ENCODE assay signal across 13 cellular contexts in the genomic region with DNA sequence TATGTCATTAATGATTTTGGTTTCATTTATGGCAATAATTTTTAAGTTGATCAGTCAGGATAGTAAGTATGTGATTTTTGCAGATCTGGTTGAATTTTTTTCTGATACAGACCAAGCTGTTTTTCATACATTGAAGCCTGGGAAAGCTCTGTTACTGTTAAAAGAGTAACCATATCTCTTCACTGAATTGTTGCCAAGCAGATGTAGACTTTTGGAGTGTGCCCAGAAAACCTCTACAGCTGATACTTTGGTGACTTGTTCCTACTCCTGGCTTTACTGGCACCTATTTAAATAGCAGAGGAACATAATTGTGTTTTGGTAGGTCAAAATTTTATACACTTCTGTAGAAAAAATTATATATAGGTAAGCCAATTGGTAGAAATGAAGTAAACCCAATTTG. TPM values are rescaled to one million over a fixed set of nuclear protein-coding genes. Genes with fewer than 3 reads are reported as not detected.
A peak's percentile ranks its signal among the peaks of the same experiment; 100 is the strongest.
DNase-seq lines count a peak whose midpoint lies in the region; ATAC-seq and TF ChIP-seq lines count a peak whose summit lies in the region.
"Had no signal": no experiment of that assay in that cellular context is flagged by ENCODE, and none has a peak within 500 bp of the region (broad histone marks: within the 10 kb centered on the region; RNA-seq: fewer than 3 reads in every experiment).

No MANE protein-coding gene starts in this region.

- H3K4me3 ChIP-seq in HEK293 (ENCODE audit: low read depth, low read length), result no peak overlapping the region
- H3K4me3 ChIP-seq in fibroblast of lung (replicated peaks in 1 of 4; ENCODE audit: control extremely low read depth in 1 of 4, insufficient read depth in 1 of 4, low read depth in 3 of 4, low read length in 4 of 4), result peak overlapping the region in 1 of 4 experiments; percentile 47
- H3K4me3 ChIP-seq in skeletal muscle satellite cell (ENCODE audit: low read length), result no peak overlapping the region

- ATAC-seq in HG03565 (IDR thresholded peaks at IDR 0.05; ENCODE audit: unreplicated experiment) (no peak), GM18498 (IDR thresholded peaks at IDR 0.05; ENCODE audit: unreplicated experiment) (no peak)

- H2AFZ ChIP-seq in fibroblast of lung (ENCODE audit: low read length), result no peak overlapping the region

- DNase-seq in OCI-M1 (lab: John Stamatoyannopoulos, UW) (peak; percentile 55), fibroblast of lung (ENCODE audit: low read depth in 2 of 2) (peak; percentile 14 to 68), NOMO-1 treated with DMSO at 0.1 percent for 48 hours (lab: John Stamatoyannopoulos, UW; ENCODE audit: unreplicated experiment) (no peak), SKM-1 (lab: John Stamatoyannopoulos, UW; ENCODE audit: unreplicated experiment) (no peak)
- DNase-seq: activated naive CD4-positive, alpha-beta T cell treated with anti-CD3 and anti-CD28 coated beads for 36 hours; CD8-positive, alpha-beta memory T cell; effector memory CD4-positive, alpha-beta T cell; stimulated activated CD4-positive, alpha-beta T cell treated with anti-CD3 and anti-CD28 coated beads, Interleukin-4, amount 100 ng/mL, for 24 hours; substantia nigra had no signal

- no peak overlapping the region for H3K27ac ChIP-seq in HEK293 (ENCODE audit: extremely low read depth, low read depth, low read length)
- no peak overlapping the region for H3K27ac ChIP-seq in fibroblast of lung (ENCODE audit: insufficient read depth, low read length)

- H3K4me2 ChIP-seq in fibroblast of lung (ENCODE audit: extremely low read depth, insufficient read depth, low read length), result peak overlapping the region; percentile 77
- H3K4me2 ChIP-seq in skeletal muscle satellite cell (ENCODE audit: low read length), result peak overlapping the region; percentile 72

- no peak for TF ChIP-seq CTCF in HEK293 (tag by site-specific recombination; IDR thresholded peaks at IDR 0.05)
- TF ChIP-seq CTCF in fibroblast of lung (conservative IDR thresholded peaks at IDR 0.05 in 1 of 2, IDR thresholded peaks at IDR 0.05 in 1 of 2; ENCODE audit: low read depth in 1 of 2, low read length in 2 of 2), result no peak

- no peaks in the 10 kb centered on the region for H3K27me3 ChIP-seq in fibroblast of lung (ENCODE audit: control insufficient read depth, insufficient read depth, low read length)
- H3K27me3 ChIP-seq in skeletal muscle satellite cell (ENCODE audit: control insufficient read depth, insufficient read depth, low read length), result no peaks in the 10 kb centered on the region

- no peaks in the 10 kb centered on the region for H4K20me1 ChIP-seq in fibroblast of lung (ENCODE audit: control insufficient read depth, extremely low read depth, insufficient read depth, low read length)

- H3K79me2 ChIP-seq in fibroblast of lung (ENCODE audit: control insufficient read depth, insufficient read depth, low read length), result no peaks in the 10 kb centered on the region

- peaks cover 18% of the 10 kb centered on the region; the same call in 1 of the 2 replicates for H3K4me1 ChIP-seq in HEK293 (ENCODE audit: control insufficient read depth, insufficient read depth, low read length)
- H3K4me1 ChIP-seq in fibroblast of lung (ENCODE audit: control insufficient read depth, extremely low read depth, insufficient read depth, low read length), result no peaks in the 10 kb centered on the region
- H3K4me1 ChIP-seq in skeletal muscle satellite cell (ENCODE audit: control insufficient read depth, insufficient read depth, low read length), result peaks cover 20% of the 10 kb centered on the region

- H3K9ac ChIP-seq in fibroblast of lung (ENCODE audit: insufficient read depth, low read length), result no peak overlapping the region
- no peak overlapping the region for H3K9ac ChIP-seq in skeletal muscle satellite cell (ENCODE audit: low read depth, low read length)

- POLR2A ChIA-PET in HEK293 (lab: Yijun Ruan, JAX), result no interaction called here

- H3K36me3 ChIP-seq in HEK293 (ENCODE audit: control insufficient read depth in 2 of 2, insufficient read depth in 1 of 2, low read length in 2 of 2) (no peaks in the 10 kb centered on the region), fibroblast of lung (ENCODE audit: control insufficient read depth, insufficient read depth, low read length) (no peaks in the 10 kb centered on the region), skeletal muscle satellite cell (ENCODE audit: insufficient read depth, low read length) (no peaks in the 10 kb centered on the region)

- CTCF ChIA-PET in HEK293 (lab: Yijun Ruan, JAX), result interaction anchor here (0.5 to 0.6 kb wide), 3 partner anchors 48 to 604 kb away, joined by 3 to 6 read pairs (median 4); no protein-coding TSS in a partner anchor

- H3K9me3 ChIP-seq in HEK293 (ENCODE audit: control insufficient read depth, insufficient read depth, low read depth, low read length), result no peaks in the 10 kb centered on the region
- no peaks in the 10 kb centered on the region for H3K9me3 ChIP-seq in fibroblast of lung (ENCODE audit: control insufficient read depth, insufficient read depth, low read depth, low read length)
- H3K9me3 ChIP-seq in skeletal muscle satellite cell (replicated peaks; ENCODE audit: low read length), result no peaks in the 10 kb centered on the region

TF ChIP-seq in HEK293, 187 proteins besides CTCF, POLR2A, EP300 and RAD21:
- TF ChIP-seq PRDM6 (tag by site-specific recombination; IDR thresholded peaks at IDR 0.05) (0 out of 2 replicates have a peak, but pooled peaks have one; percentile 6), ZNF664 (tag by site-specific recombination; IDR thresholded peaks at IDR 0.05) (no peak)
TF ChIP-seq in HEK293: peak in this region for 1.

RNA-seq across cellular contexts. Expression of gene NFIA, which starts 49.4 kb away (rescaled TPM):
- total RNA-seq in fibroblast of lung, result 5.4 TPM in 2 replicates
- polyA plus RNA-seq in fibroblast of lung, result 10.9 and 11.0 TPM in 2 replicates
- polyA plus RNA-seq in fibroblast of lung (2012), result 3.9 and 5.6 TPM in 2 replicates
- polyA minus RNA-seq in fibroblast of lung (ENCODE audit: low replicate concordance), result 22.5 and 43.5 TPM in 2 replicates
- 14.2 and 15.1 TPM in 2 replicates for total RNA-seq in skeletal muscle satellite cell (2012; rRNA removed)

Comparison
In these comparisons a context has a peak if more than half of its experiments do, and no peak if none do; other contexts are left out.
1. DNase-seq: peak in OCI-M1 (single experiment) and fibroblast of lung (2 of 2); none in NOMO-1 treated with DMSO at 0.1 percent for 48 hours (single experiment) and SKM-1 (single experiment).